ENCODE assay signal across 12 cellular contexts in genomic region chr7:157352506-157352905, GRCh38. TPM values are rescaled to one million over a fixed set of nuclear protein-coding genes. Genes with fewer than 3 reads are reported as not detected.
A peak's percentile ranks its signal among the peaks of the same experiment; 100 is the strongest.
DNase-seq lines count a peak whose midpoint lies in the region; ATAC-seq and TF ChIP-seq lines count a peak whose summit lies in the region.
"Had no signal": no experiment of that assay in that cellular context is flagged by ENCODE, and none has a peak within 500 bp of the region (broad histone marks: within the 10 kb centered on the region; RNA-seq: fewer than 3 reads in every experiment).

No MANE protein-coding gene starts in this region.

- H3K4me3 ChIP-seq in BE2C (ENCODE audit: low read depth, low read length) (no peak overlapping the region), esophagus muscularis mucosa (no peak overlapping the region)
- H3K4me3 ChIP-seq: lower lobe of right lung, SJCRH30 had no signal

- 75% methylated on average over 6 of the region's 6 CpGs for WGBS in esophagus muscularis mucosa

- peak; percentile 45 for ATAC-seq in GM21786 (IDR thresholded peaks at IDR 0.05; ENCODE audit: unreplicated experiment)
- no peak for ATAC-seq in activated CD8-positive, alpha-beta T cell treated with anti-CD3 and anti-CD28 coated beads, Interleukin-2, amount 10 ng/mL, durations not matched to agents 7 days and 5 days

- in situ Hi-C loops in G401 (cut with HindIII; ENCODE audit: low sequenced_read_pairs), result no loop called here

- CTCF ChIA-PET in activated CD8-positive, alpha-beta T cell treated with anti-CD3 and anti-CD28 coated beads, Interleukin-2, amount 10 ng/mL, durations not matched to agents 7 days and 5 days (lab: Charles Lee), result no interaction called here

- peak overlapping the region; percentile 25 for H3K27ac Mint-ChIP-seq in activated CD8-positive, alpha-beta T cell treated with anti-CD3 and anti-CD28 coated beads, Interleukin-2, amount 10 ng/mL, durations not matched to agents 7 days and 5 days
- H3K27ac Mint-ChIP-seq in nephron progenitor cell, result peak overlapping the region; percentile 73

- POLR2A ChIA-PET in activated CD8-positive, alpha-beta T cell treated with anti-CD3 and anti-CD28 coated beads, Interleukin-2, amount 10 ng/mL, durations not matched to agents 7 days and 5 days (lab: Charles Lee), result no interaction called here

- peak; percentile 47 for DNase-seq in SIG-M5 treated with dmso at 0.1 percent for 504 hours (lab: John Stamatoyannopoulos, UW; ENCODE audit: unreplicated experiment)
- no peak for DNase-seq in SIG-M5 (lab: John Stamatoyannopoulos, UW)
- DNase-seq in activated CD8-positive, alpha-beta T cell treated with anti-CD3 and anti-CD28 coated beads, Interleukin-2, amount 10 ng/mL, durations not matched to agents 7 days and 5 days, result no peak
- no peak for DNase-seq in nephron progenitor cell
- DNase-seq in BE2C, result no peak
- DNase-seq in G401 (ENCODE audit: low spot score), result no peak
- no peak for DNase-seq in esophagus muscularis mucosa (ENCODE audit: extremely low spot score)
- DNase-seq: foreskin melanocyte, lower lobe of right lung, NCI-H226, SJCRH30 had no signal

- TF ChIP-seq POLR2A in esophagus muscularis mucosa (IDR thresholded peaks at IDR 0.05; ENCODE audit: low read depth), result no peak

- no peaks in the 10 kb centered on the region for H3K9me3 ChIP-seq in BE2C
- H3K9me3 ChIP-seq in esophagus muscularis mucosa, result no peaks in the 10 kb centered on the region
- H3K9me3 ChIP-seq: lower lobe of right lung, SJCRH30 had no signal

- H3K27me3 ChIP-seq in BE2C (no peaks in the 10 kb centered on the region), esophagus muscularis mucosa (no peaks in the 10 kb centered on the region)
- H3K27me3 ChIP-seq: SJCRH30 had no signal

- TF ChIP-seq EP300 in esophagus muscularis mucosa (IDR thresholded peaks at IDR 0.05), result no peak

- H3K36me3 ChIP-seq in BE2C (no peaks in the 10 kb centered on the region), esophagus muscularis mucosa (no peaks in the 10 kb centered on the region)

- H3K4me3 Mint-ChIP-seq in activated CD8-positive, alpha-beta T cell treated with anti-CD3 and anti-CD28 coated beads, Interleukin-2, amount 10 ng/mL, durations not matched to agents 7 days and 5 days, result no peak overlapping the region
- no peak overlapping the region for H3K4me3 Mint-ChIP-seq in nephron progenitor cell

- H3K27ac ChIP-seq in esophagus muscularis mucosa (replicated peaks in 1 of 4), result no peak overlapping the region
- H3K27ac ChIP-seq: lower lobe of right lung, SJCRH30 had no signal

- H3K4me1 Mint-ChIP-seq in activated CD8-positive, alpha-beta T cell treated with anti-CD3 and anti-CD28 coated beads, Interleukin-2, amount 10 ng/mL, durations not matched to agents 7 days and 5 days (ENCODE audit: low read depth), result peaks cover 67% of the 10 kb centered on the region
- H3K4me1 Mint-ChIP-seq in nephron progenitor cell, result peaks cover 49% of the 10 kb centered on the region

- intact Hi-C loops in esophagus muscularis mucosa (cut with DNase I), result no loop called here

- H3K9me3 Mint-ChIP-seq in activated CD8-positive, alpha-beta T cell treated with anti-CD3 and anti-CD28 coated beads, Interleukin-2, amount 10 ng/mL, durations not matched to agents 7 days and 5 days (ENCODE audit: insufficient read depth), result no peaks in the 10 kb centered on the region
- H3K9me3 Mint-ChIP-seq in nephron progenitor cell, result peaks cover 24% of the 10 kb centered on the region

- H3K36me3 Mint-ChIP-seq in activated CD8-positive, alpha-beta T cell treated with anti-CD3 and anti-CD28 coated beads, Interleukin-2, amount 10 ng/mL, durations not matched to agents 7 days and 5 days (ENCODE audit: low read depth), result peaks cover 21% of the 10 kb centered on the region
- peaks cover 41% of the 10 kb centered on the region for H3K36me3 Mint-ChIP-seq in nephron progenitor cell (ENCODE audit: low read depth)

- TF ChIP-seq CTCF in nephron progenitor cell (IDR thresholded peaks at IDR 0.05) (no peak), BE2C (IDR thresholded peaks at IDR 0.05; ENCODE audit: low read depth, low read length) (no peak), esophagus muscularis mucosa (IDR thresholded peaks at IDR 0.05) (no peak)

- no peaks in the 10 kb centered on the region for H3K27me3 Mint-ChIP-seq in activated CD8-positive, alpha-beta T cell treated with anti-CD3 and anti-CD28 coated beads, Interleukin-2, amount 10 ng/mL, durations not matched to agents 7 days and 5 days (ENCODE audit: low read depth)
- peaks cover 8% of the 10 kb centered on the region for H3K27me3 Mint-ChIP-seq in nephron progenitor cell (ENCODE audit: low read depth, poor library complexity)

- H3K4me1 ChIP-seq in BE2C (no peaks in the 10 kb centered on the region; the same call in 1 of the 2 replicates), esophagus muscularis mucosa (peaks cover 91 to 98% (median 96%) of the 10 kb centered on the region in 4 donors)

RNA-seq across cellular contexts. Expression of gene DNAJB6, which starts 15.7 kb away (rescaled TPM):
- total RNA-seq in activated CD8-positive, alpha-beta T cell treated with anti-CD3 and anti-CD28 coated beads, Interleukin-2, amount 10 ng/mL, durations not matched to agents 7 days and 5 days, result 10 to 100 TPM; 69.3 to 74.9 TPM
- polyA plus RNA-seq in BE2C (2012; ENCODE audit: insufficient read depth, insufficient read length, low read depth), result 178 TPM
- total RNA-seq in G401 (2014; rRNA removed; shearing (Covaris generic)), result 85.9 and 115 TPM in 2 replicates
- total RNA-seq in esophagus muscularis mucosa, result 100 to 1,000 TPM; 103 to 151 (median 139) TPM
